ENCODE assay signal across 8 cellular contexts in genomic region chrX:107154787-107155620, GRCh38. TPM values are rescaled to one million over a fixed set of nuclear protein-coding genes. Genes with fewer than 3 reads are reported as not detected.
DNase-seq lines count a peak whose midpoint lies in the region; ATAC-seq, FAIRE-seq and TF ChIP-seq lines count a peak whose summit lies in the region.

No MANE protein-coding gene starts in this region.

- peaks cover 11% of the 10 kb centered on the region for H3K4me1 Mint-ChIP-seq in CD14-positive monocyte
- peaks cover 9% of the 10 kb centered on the region for H3K4me1 Mint-ChIP-seq in activated T-cell treated with anti-CD3 and anti-CD28 coated beads, Interleukin-2, amount 50 U/mL, for 24 hours (ENCODE audit: low read depth)

- H3K4me1 ChIP-seq in HUES48 (ENCODE audit: control insufficient read depth, insufficient read depth, low read length) = peaks cover 16% of the 10 kb centered on the region; the same call in 1 of the 2 replicates
- H3K4me1 ChIP-seq in iPS-20b (ENCODE audit: insufficient read depth, low read length) = peaks cover 7% of the 10 kb centered on the region; the same call in 1 of the 2 replicates

- peak overlapping the region in 3 of 7 donors; percentile 54 to 83 (median 62) for H3K27ac Mint-ChIP-seq in CD14-positive monocyte
- no peak overlapping the region for H3K27ac Mint-ChIP-seq in activated T-cell treated with anti-CD3 and anti-CD28 coated beads, Interleukin-2, amount 50 U/mL, for 24 hours

- H3K9me3 Mint-ChIP-seq in CD14-positive monocyte = peaks cover 0 to 5% (median 2%) of the 10 kb centered on the region in 7 donors
- H3K9me3 Mint-ChIP-seq in activated T-cell treated with anti-CD3 and anti-CD28 coated beads, Interleukin-2, amount 50 U/mL, for 24 hours = no peaks in the 10 kb centered on the region

- no peaks in the 10 kb centered on the region for H3K36me3 Mint-ChIP-seq in CD14-positive monocyte
- no peaks in the 10 kb centered on the region for H3K36me3 Mint-ChIP-seq in activated T-cell treated with anti-CD3 and anti-CD28 coated beads, Interleukin-2, amount 50 U/mL, for 24 hours (ENCODE audit: low read depth)

- FAIRE-seq in RCC 7860 (lab: Jason Lieb, UNC) = no peak

- no peak for TF ChIP-seq CTCF in CD14-positive monocyte (IDR thresholded peaks at IDR 0.05)

- H3K27ac ChIP-seq in HUES48 (ENCODE audit: low read depth, low read length) (no peak overlapping the region), iPS-20b (ENCODE audit: low read length) (no peak overlapping the region), substantia nigra (ENCODE audit: low read depth, low read length, poor library complexity, severe bottlenecking) (no peak overlapping the region)

- H3K27me3 Mint-ChIP-seq in CD14-positive monocyte (ENCODE audit: low read depth in 3 of 3) = peaks cover 0 to 2% (median 0%) of the 10 kb centered on the region in 3 donors
- peaks cover 27% of the 10 kb centered on the region for H3K27me3 Mint-ChIP-seq in activated T-cell treated with anti-CD3 and anti-CD28 coated beads, Interleukin-2, amount 50 U/mL, for 24 hours

- ATAC-seq in GM18870 (IDR thresholded peaks at IDR 0.05; ENCODE audit: unreplicated experiment) = no peak

- H3K4me3 ChIP-seq in HUES48 (ENCODE audit: low read depth, low read length) (peak overlapping the region; percentile 56), iPS-20b (ENCODE audit: low read length) (peak overlapping the region; percentile 52)

- H3K9ac ChIP-seq in HUES48 (ENCODE audit: low read depth, low read length) (0 out of 2 replicates have a peak overlapping the region, but pooled peaks have one; percentile 24), iPS-20b (ENCODE audit: low read depth, low read length) (no peak overlapping the region; the same call in 1 of the 2 replicates)

- H3K27me3 ChIP-seq in HUES48 (ENCODE audit: control insufficient read depth, insufficient read depth, low read length) = no peaks in the 10 kb centered on the region
- H3K27me3 ChIP-seq in iPS-20b (ENCODE audit: insufficient read depth, low read length) = no peaks in the 10 kb centered on the region

- peak overlapping the region; percentile 67 to 74 for H3K4me3 Mint-ChIP-seq in CD14-positive monocyte
- H3K4me3 Mint-ChIP-seq in activated T-cell treated with anti-CD3 and anti-CD28 coated beads, Interleukin-2, amount 50 U/mL, for 24 hours = peak overlapping the region; percentile 58

- intact Hi-C loops in CD14-positive monocyte (cut with micrococcal nuclease) = no loop called here

- H3K9me3 ChIP-seq in HUES48 (ENCODE audit: control insufficient read depth, insufficient read depth, low read length) (no peaks in the 10 kb centered on the region), iPS-20b (ENCODE audit: insufficient read depth, low read depth, low read length) (no peaks in the 10 kb centered on the region)

- peak; percentile 41 for DNase-seq in CD14-positive monocyte (ENCODE audit: low spot score)
- DNase-seq in activated T-cell treated with anti-CD3 and anti-CD28 coated beads, Interleukin-2, amount 50 U/mL, for 24 hours = peak; percentile 33
- no peak for DNase-seq in DMS153 (lab: John Stamatoyannopoulos, UW)
- DNase-seq in RCC 7860 (ENCODE audit: low spot score) = no peak
- no peak for DNase-seq in substantia nigra (lab: John Stamatoyannopoulos, UW)

- H3K36me3 ChIP-seq in HUES48 (ENCODE audit: control insufficient read depth, insufficient read depth, low read length) = no peaks in the 10 kb centered on the region
- H3K36me3 ChIP-seq in iPS-20b (ENCODE audit: insufficient read depth, low read depth, low read length) = no peaks in the 10 kb centered on the region

RNA-seq across cellular contexts. Expression of gene RBM41, which starts 36.4 kb away (rescaled TPM):
- 1 to 10 TPM; 8.6 to 9.5 TPM for polyA plus RNA-seq in CD14-positive monocyte

RNA-seq across cellular contexts. Expression of gene NUP62CL, which starts 51.2 kb away (rescaled TPM):
- not detected for polyA plus RNA-seq in CD14-positive monocyte

RNA-seq across cellular contexts. Expression of gene DNAAF6, which starts 51.4 kb away (rescaled TPM):
- not detected for polyA plus RNA-seq in CD14-positive monocyte

Comparison
In these comparisons a context has a peak if more than half of its experiments do, and no peak if none do; other contexts are left out.
1. DNase-seq: peak in CD14-positive monocyte (single experiment) and activated T-cell treated with anti-CD3 and anti-CD28 coated beads, Interleukin-2, amount 50 U/mL, for 24 hours (single experiment); none in DMS153 (single experiment), RCC 7860 (single experiment) and substantia nigra (0 of 49).